Comparison of ENCODE assay signal across 10 cellular contexts in genomic region chr11:128735935-128736610, GRCh38. TPM values are rescaled to one million over a fixed set of nuclear protein-coding genes. Genes with fewer than 3 reads are reported as not detected.
DNase-seq lines count a peak whose midpoint lies in the region; ATAC-seq and TF ChIP-seq lines count a peak whose summit lies in the region.
"Had no signal": no experiment of that assay in that cellular context is flagged by ENCODE, and none has a peak within 500 bp of the region (broad histone marks: within the 10 kb centered on the region; RNA-seq: fewer than 3 reads in every experiment).

No MANE protein-coding gene starts in this region.

- H3K4me3 Mint-ChIP-seq in activated T-helper 17 cell treated with anti-CD3 and anti-CD28 coated beads, Interleukin-2, amount 50 U/mL, for 72 hours = peak overlapping the region; percentile 80

- no peaks in the 10 kb centered on the region for H3K27me3 ChIP-seq in DOHH2 (ENCODE audit: control insufficient read depth, low read length)
- H3K27me3 ChIP-seq in left ventricle myocardium inferior (ENCODE audit: low read depth) = no peaks in the 10 kb centered on the region

- H3K9me3 ChIP-seq in DOHH2 (ENCODE audit: control insufficient read depth, insufficient read depth, low read length) (no peaks in the 10 kb centered on the region), left ventricle myocardium inferior (replicated peaks) (no peaks in the 10 kb centered on the region)

- TF ChIP-seq CTCF in DOHH2 (IDR thresholded peaks at IDR 0.05; ENCODE audit: low read depth, low read length, poor library complexity, severe bottlenecking) (no peak), coronary artery (IDR thresholded peaks at IDR 0.05) (no peak), left ventricle myocardium inferior (IDR thresholded peaks at IDR 0.05; ENCODE audit: borderline replicate concordance) (no peak)

- peaks cover 99% of the 10 kb centered on the region for H3K79me2 ChIP-seq in DOHH2 (ENCODE audit: control insufficient read depth, low read length)
- H3K79me2 ChIP-seq: hepatocyte had no signal

- no peak for DNase-seq in coronary artery (ENCODE audit: low spot score)
- no peak for DNase-seq in 8988T
- no peak for DNase-seq in left ventricle myocardium inferior
- DNase-seq in DMS153 (lab: John Stamatoyannopoulos, UW) = no peak
- DNase-seq: NCI-H2029 had no signal

- no peaks in the 10 kb centered on the region for H3K9me3 Mint-ChIP-seq in activated T-helper 17 cell treated with anti-CD3 and anti-CD28 coated beads, Interleukin-2, amount 50 U/mL, for 72 hours

- H3K4me1 Mint-ChIP-seq in activated T-helper 17 cell treated with anti-CD3 and anti-CD28 coated beads, Interleukin-2, amount 50 U/mL, for 72 hours = peaks cover 74% of the 10 kb centered on the region

- H3K4me2 ChIP-seq in DOHH2 (ENCODE audit: low read length) = peak overlapping the region; percentile 95
- H3K4me2 ChIP-seq: hepatocyte had no signal

- H3K4me3 ChIP-seq in DOHH2 (ENCODE audit: low read length) (peak overlapping the region; percentile 65), coronary artery (no peak overlapping the region), left ventricle myocardium inferior (no peak overlapping the region)
- H3K4me3 ChIP-seq: hepatocyte had no signal

- H3K4me1 ChIP-seq in DOHH2 (ENCODE audit: control insufficient read depth, low read length) (peaks cover 99% of the 10 kb centered on the region), left ventricle myocardium inferior (peaks cover 91% of the 10 kb centered on the region)

- ATAC-seq in GM19372 (IDR thresholded peaks at IDR 0.05; ENCODE audit: low read depth, unreplicated experiment) (peak; percentile 41), HG03108 (IDR thresholded peaks at IDR 0.05; ENCODE audit: unreplicated experiment) (peak; percentile 30)
- peak; percentile 44 for ATAC-seq in activated T-helper 17 cell treated with anti-CD3 and anti-CD28 coated beads, Interleukin-2, amount 50 U/mL, for 72 hours (replicated peaks)

- intact Hi-C loops in left ventricle myocardium inferior (cut with micrococcal nuclease) = no loop called here

- peaks cover 17% of the 10 kb centered on the region for H3F3A ChIP-seq in DOHH2 (ENCODE audit: control insufficient read depth, insufficient read depth)

- no peaks in the 10 kb centered on the region for H4K20me1 ChIP-seq in DOHH2 (ENCODE audit: control insufficient read depth, insufficient read depth, low read depth, low read length)

- H3K36me3 Mint-ChIP-seq in activated T-helper 17 cell treated with anti-CD3 and anti-CD28 coated beads, Interleukin-2, amount 50 U/mL, for 72 hours (ENCODE audit: low read depth) = peaks cover 37% of the 10 kb centered on the region

- peak overlapping the region; percentile 42 for H3K27ac Mint-ChIP-seq in activated T-helper 17 cell treated with anti-CD3 and anti-CD28 coated beads, Interleukin-2, amount 50 U/mL, for 72 hours

- H3K27ac ChIP-seq in DOHH2 (ENCODE audit: low read depth, low read length) = peak overlapping the region; percentile 95
- H3K27ac ChIP-seq in coronary artery = no peak overlapping the region
- no peak overlapping the region for H3K27ac ChIP-seq in left ventricle myocardium inferior (replicated peaks)
- H3K27ac ChIP-seq: hepatocyte had no signal

- H3K36me3 ChIP-seq in DOHH2 (ENCODE audit: control insufficient read depth, low read length) (peaks cover 26% of the 10 kb centered on the region), left ventricle myocardium inferior (no peaks in the 10 kb centered on the region)

- H3K9me2 ChIP-seq in DOHH2 (replicated peaks; ENCODE audit: control insufficient read depth, low read length) = no peaks in the 10 kb centered on the region

- H3K27me3 Mint-ChIP-seq in activated T-helper 17 cell treated with anti-CD3 and anti-CD28 coated beads, Interleukin-2, amount 50 U/mL, for 72 hours = no peaks in the 10 kb centered on the region

RNA-seq across cellular contexts. Expression of gene FLI1, which starts 42.2 kb away (rescaled TPM):
- 10 to 100 TPM; 55.6 to 73.4 TPM for total RNA-seq in activated T-helper 17 cell treated with anti-CD3 and anti-CD28 coated beads, Interleukin-2, amount 50 U/mL, for 72 hours
- 16.4 TPM for total RNA-seq in left ventricle myocardium inferior
